Comparison of ENCODE assay signal across 11 cellular contexts in genomic region chr22:24428751-24429410, GRCh38. TPM values are rescaled to one million over a fixed set of nuclear protein-coding genes. Genes with fewer than 3 reads are reported as not detected.
DNase-seq lines count a peak whose midpoint lies in the region; ATAC-seq and TF ChIP-seq lines count a peak whose summit lies in the region.
"Had no signal": no experiment of that assay in that cellular context is flagged by ENCODE, and none has a peak within 500 bp of the region (broad histone marks: within the 10 kb centered on the region; RNA-seq: fewer than 3 reads in every experiment).

No MANE protein-coding gene starts in this region.

- POLR2A ChIA-PET in CD8-positive, alpha-beta T cell (lab: Charles Lee), result interaction anchor here (1.1 to 2.7 kb wide), 2 partner anchors 9 to 126 kb away, joined by 3 to 19 read pairs; partner anchors contain the start of gene GUCD1
- POLR2A ChIA-PET in activated CD4-positive, alpha-beta memory T cell treated with anti-CD3 and anti-CD28 coated beads, Interleukin-2, amount 10 ng/mL, durations not matched to agents 7 days and 5 days (lab: Charles Lee), result interaction anchor here (0.8 to 3.5 kb wide), 9 partner anchors 8 to 515 kb away, joined by 3 to 22 read pairs (median 4); partner anchors contain the start of genes CABIN1, GUCD1 and SPECC1L
- POLR2A ChIA-PET in naive thymus-derived CD8-positive, alpha-beta T cell (lab: Charles Lee), result interaction anchor here (0.6 to 3.7 kb wide), 12 partner anchors 7 to 511 kb away, joined by 3 to 48 read pairs (median 5); partner anchors contain the start of genes GUCD1 and SNRPD3

- H3K27me3 ChIP-seq in CD8-positive, alpha-beta T cell (ENCODE audit: insufficient read depth, low read length), result no peaks in the 10 kb centered on the region

- TF ChIP-seq CTCF in CD8-positive, alpha-beta T cell (IDR thresholded peaks at IDR 0.05), result no peak
- TF ChIP-seq CTCF in GM12865 (IDR thresholded peaks at IDR 0.05; ENCODE audit: insufficient read depth, low read depth, low read length, missing control alignments), result no peak

- peak overlapping the region; percentile 94 for H3K4me3 Mint-ChIP-seq in CD8-positive, alpha-beta T cell
- H3K4me3 Mint-ChIP-seq in activated CD4-positive, alpha-beta memory T cell treated with anti-CD3 and anti-CD28 coated beads, Interleukin-2, amount 10 ng/mL, durations not matched to agents 7 days and 5 days, result peak overlapping the region; percentile 82
- H3K4me3 Mint-ChIP-seq in naive thymus-derived CD8-positive, alpha-beta T cell, result peak overlapping the region; percentile 86 to 99 (median 94)

- DNase-seq in CD8-positive, alpha-beta T cell, result no peak
- no peak for DNase-seq in GM12865 (ENCODE audit: low read depth)
- no peak for DNase-seq in activated CD4-positive, alpha-beta memory T cell treated with anti-CD3 and anti-CD28 coated beads, Interleukin-2, amount 10 ng/mL, durations not matched to agents 7 days and 5 days
- peak in 3 of 10 donors; percentile 29 to 41 (median 32) for DNase-seq in naive thymus-derived CD8-positive, alpha-beta T cell
- no peak for DNase-seq in C1 segment of cervical spinal cord (lab: John Stamatoyannopoulos, UW)
- no peak for DNase-seq in EL
- DNase-seq: activated gamma-delta T cell, hypothalamus, NCI-H2107 had no signal

- peak overlapping the region; percentile 95 for H3K27ac Mint-ChIP-seq in CD8-positive, alpha-beta T cell
- H3K27ac Mint-ChIP-seq in activated CD4-positive, alpha-beta memory T cell treated with anti-CD3 and anti-CD28 coated beads, Interleukin-2, amount 10 ng/mL, durations not matched to agents 7 days and 5 days, result peak overlapping the region; percentile 93
- H3K27ac Mint-ChIP-seq in naive thymus-derived CD8-positive, alpha-beta T cell, result peak overlapping the region; percentile 89 to 100 (median 96)

- H3K4me1 Mint-ChIP-seq in CD8-positive, alpha-beta T cell (ENCODE audit: low read depth), result peaks cover 81% of the 10 kb centered on the region
- H3K4me1 Mint-ChIP-seq in activated CD4-positive, alpha-beta memory T cell treated with anti-CD3 and anti-CD28 coated beads, Interleukin-2, amount 10 ng/mL, durations not matched to agents 7 days and 5 days, result peaks cover 83% of the 10 kb centered on the region
- H3K4me1 Mint-ChIP-seq in naive thymus-derived CD8-positive, alpha-beta T cell, result peaks cover 47 to 84% (median 80%) of the 10 kb centered on the region in 4 donors

- H3K27ac ChIP-seq in CD8-positive, alpha-beta T cell (ENCODE audit: low read depth, low read length), result peak overlapping the region; percentile 97
- H3K27ac ChIP-seq: suprapubic skin had no signal

- H3K9me3 Mint-ChIP-seq in CD8-positive, alpha-beta T cell, result no peaks in the 10 kb centered on the region
- H3K9me3 Mint-ChIP-seq in activated CD4-positive, alpha-beta memory T cell treated with anti-CD3 and anti-CD28 coated beads, Interleukin-2, amount 10 ng/mL, durations not matched to agents 7 days and 5 days, result no peaks in the 10 kb centered on the region
- no peaks in the 10 kb centered on the region for H3K9me3 Mint-ChIP-seq in naive thymus-derived CD8-positive, alpha-beta T cell

- no peaks in the 10 kb centered on the region for H3K36me3 ChIP-seq in CD8-positive, alpha-beta T cell (ENCODE audit: insufficient read depth, low read length)
- H3K36me3 ChIP-seq: suprapubic skin had no signal

- no peak for ATAC-seq in CD8-positive, alpha-beta T cell
- ATAC-seq in naive thymus-derived CD8-positive, alpha-beta T cell, result no peak
- no peak for ATAC-seq in HG03432 (IDR thresholded peaks at IDR 0.05; ENCODE audit: unreplicated experiment)

- no peaks in the 10 kb centered on the region for H3K9me3 ChIP-seq in CD8-positive, alpha-beta T cell (ENCODE audit: low read length)
- H3K9me3 ChIP-seq: suprapubic skin had no signal

- CTCF ChIA-PET in CD8-positive, alpha-beta T cell (lab: Charles Lee), result interaction anchor here (1.0 to 4.0 kb wide), 2 partner anchors 73 to 77 kb away, joined by 4 to 30 read pairs; no protein-coding TSS in a partner anchor
- CTCF ChIA-PET in activated CD4-positive, alpha-beta memory T cell treated with anti-CD3 and anti-CD28 coated beads, Interleukin-2, amount 10 ng/mL, durations not matched to agents 7 days and 5 days (lab: Charles Lee), result interaction anchor here (1.1 to 2.2 kb wide), 6 partner anchors 9 to 97 kb away, joined by 3 to 12 read pairs (median 5); no protein-coding TSS in a partner anchor

- H3K27me3 Mint-ChIP-seq in CD8-positive, alpha-beta T cell (ENCODE audit: low read depth), result no peaks in the 10 kb centered on the region
- H3K27me3 Mint-ChIP-seq in activated CD4-positive, alpha-beta memory T cell treated with anti-CD3 and anti-CD28 coated beads, Interleukin-2, amount 10 ng/mL, durations not matched to agents 7 days and 5 days, result peaks cover 11% of the 10 kb centered on the region
- no peaks in the 10 kb centered on the region for H3K27me3 Mint-ChIP-seq in naive thymus-derived CD8-positive, alpha-beta T cell

- H3K4me3 ChIP-seq in CD8-positive, alpha-beta T cell (ENCODE audit: low read depth, low read length), result peak overlapping the region; percentile 94
- H3K4me3 ChIP-seq in GM12865 (ENCODE audit: low read depth, low read length), result peak overlapping the region; percentile 83
- H3K4me3 ChIP-seq: suprapubic skin had no signal

- intact Hi-C loops in CD8-positive, alpha-beta T cell (cut with DNase I, micrococcal nuclease), result loop anchor here (5.0 kb wide), 3 partner anchors 272 to 1287 kb away; partner anchors contain the start of gene RSPH14 (in 1 of the 2)

- peaks cover 82% of the 10 kb centered on the region for H3K4me1 ChIP-seq in CD8-positive, alpha-beta T cell (ENCODE audit: insufficient read depth, low read length)

- peaks cover 25% of the 10 kb centered on the region for H3K36me3 Mint-ChIP-seq in CD8-positive, alpha-beta T cell
- H3K36me3 Mint-ChIP-seq in activated CD4-positive, alpha-beta memory T cell treated with anti-CD3 and anti-CD28 coated beads, Interleukin-2, amount 10 ng/mL, durations not matched to agents 7 days and 5 days (ENCODE audit: low read depth), result peaks cover 12% of the 10 kb centered on the region
- H3K36me3 Mint-ChIP-seq in naive thymus-derived CD8-positive, alpha-beta T cell, result peaks cover 0 to 7% (median 0%) of the 10 kb centered on the region in 3 donors

RNA-seq across cellular contexts. Expression of gene ADORA2A, which starts 1.5 kb away (rescaled TPM):
- total RNA-seq in CD8-positive, alpha-beta T cell, result 10 to 100 TPM; 15.9 to 17.2 TPM
- total RNA-seq in activated CD4-positive, alpha-beta memory T cell treated with anti-CD3 and anti-CD28 coated beads, Interleukin-2, amount 10 ng/mL, durations not matched to agents 7 days and 5 days, result 10 to 100 TPM; 19.7 to 19.8 TPM
- 10 to 100 TPM; 29.2 to 34.6 TPM for total RNA-seq in naive thymus-derived CD8-positive, alpha-beta T cell
- 100 to 1,000 TPM in 1 of 3 donors, 10 to 100 TPM in 2; 58.7 to 105 (median 80.7) TPM for polyA plus RNA-seq in naive thymus-derived CD8-positive, alpha-beta T cell
